9 cellular contexts compared by ENCODE assay signal in genomic region chr1:203289982-203290260, GRCh38. TPM values are rescaled to one million over a fixed set of nuclear protein-coding genes. Genes with fewer than 3 reads are reported as not detected.
DNase-seq lines count a peak whose midpoint lies in the region; ATAC-seq and TF ChIP-seq lines count a peak whose summit lies in the region.
"Had no signal": no experiment of that assay in that cellular context is flagged by ENCODE, and none has a peak within 500 bp of the region (broad histone marks: within the 10 kb centered on the region; RNA-seq: fewer than 3 reads in every experiment).

No MANE protein-coding gene starts in this region.

- peak overlapping the region; percentile 94 for H3K27ac Mint-ChIP-seq in Caco-2 (ENCODE audit: unreplicated experiment)
- H3K27ac Mint-ChIP-seq in endothelial cell (ENCODE audit: unreplicated experiment), result peak overlapping the region; percentile 3

- H3K9me3 Mint-ChIP-seq in Caco-2 (ENCODE audit: unreplicated experiment) (no peaks in the 10 kb centered on the region), endothelial cell (ENCODE audit: unreplicated experiment) (no peaks in the 10 kb centered on the region)

- no peak for DNase-seq in Caco-2
- DNase-seq in NCI-H69 (lab: John Stamatoyannopoulos, UW), result peak; percentile 65
- no peak for DNase-seq in endothelial cell (ENCODE audit: low spot score)
- DNase-seq in iPS-NIHi11 (ENCODE audit: low spot score), result no peak
- DNase-seq in NCI-H2029 treated with DMSO at 0.1 percent for 48 hours (lab: John Stamatoyannopoulos, UW), result no peak

- H3K36me3 ChIP-seq in Caco-2 (ENCODE audit: control insufficient read depth, insufficient read depth, low read length) (no peaks in the 10 kb centered on the region), parathyroid adenoma (ENCODE audit: control insufficient read depth, insufficient read depth, low read length) (no peaks in the 10 kb centered on the region)

- H3K9ac ChIP-seq in parathyroid adenoma, result no peak overlapping the region

- peak overlapping the region; percentile 82 for H3K27ac ChIP-seq in parathyroid adenoma
- H3K27ac ChIP-seq: SK-N-MC had no signal

- H3K79me2 ChIP-seq in parathyroid adenoma, result no peaks in the 10 kb centered on the region

- BruUV-seq in Caco-2 (replicated peaks; lab: Mats Ljungman, UMichigan), result TSS peak; percentile 93

- H2AFZ ChIP-seq in parathyroid adenoma, result peak overlapping the region; percentile 77

- H3K4me3 ChIP-seq in Caco-2 (ENCODE audit: low read depth, low read length), result no peak overlapping the region
- H3K4me3 ChIP-seq in parathyroid adenoma (ENCODE audit: low read depth, low read length), result no peak overlapping the region
- H3K4me3 ChIP-seq: SK-N-MC had no signal

- TF ChIP-seq CTCF in Caco-2 (IDR thresholded peaks at IDR 0.05; ENCODE audit: insufficient read depth in 1 of 2, low read depth in 1 of 2, low read length in 1 of 2, severe bottlenecking in 1 of 2, unreplicated experiment in 1 of 2) (no peak), endothelial cell (IDR thresholded peaks at IDR 0.05; ENCODE audit: unreplicated experiment) (no peak), parathyroid adenoma (IDR thresholded peaks at IDR 0.05) (no peak)

- H3K27me3 ChIP-seq in Caco-2 (replicated peaks; ENCODE audit: control insufficient read depth, insufficient read depth, low read length) (no peaks in the 10 kb centered on the region), parathyroid adenoma (ENCODE audit: control insufficient read depth, insufficient read depth, low read length) (no peaks in the 10 kb centered on the region)

- H3K9me3 ChIP-seq in Caco-2, result no peaks in the 10 kb centered on the region
- no peaks in the 10 kb centered on the region for H3K9me3 ChIP-seq in parathyroid adenoma (ENCODE audit: control insufficient read depth, low read length)

- no peak for ATAC-seq in HG03469 (IDR thresholded peaks at IDR 0.05; ENCODE audit: unreplicated experiment)
- no peak for ATAC-seq in GM21825 (IDR thresholded peaks at IDR 0.05; ENCODE audit: unreplicated experiment)

- POLR2A ChIA-PET in Caco-2 (lab: Charles Lee), result interaction anchor here (0.6 to 3.0 kb wide), 6 partner anchors 8 to 283 kb away, joined by 3 to 57 read pairs (median 8); partner anchors contain the start of genes BTG2 and TMEM183A

- intact Hi-C loops in Caco-2 (cut with micrococcal nuclease; ENCODE audit: unreplicated experiment), result loop anchor here (1.0 kb wide), 2 partner anchors 17 to 37 kb away; no protein-coding TSS in a partner anchor

- H3K36me3 Mint-ChIP-seq in Caco-2 (ENCODE audit: insufficient read depth, unreplicated experiment) (no peaks in the 10 kb centered on the region), endothelial cell (ENCODE audit: low read depth, unreplicated experiment) (no peaks in the 10 kb centered on the region)

- H3K4me1 Mint-ChIP-seq in Caco-2 (ENCODE audit: low read depth, unreplicated experiment) (peaks cover 30% of the 10 kb centered on the region), endothelial cell (ENCODE audit: unreplicated experiment) (peaks cover 61% of the 10 kb centered on the region)

- peak overlapping the region; percentile 70 for H3K4me3 Mint-ChIP-seq in Caco-2 (ENCODE audit: unreplicated experiment)
- no peak overlapping the region for H3K4me3 Mint-ChIP-seq in endothelial cell (ENCODE audit: unreplicated experiment)

- H3K27me3 Mint-ChIP-seq in Caco-2 (ENCODE audit: insufficient read depth, unreplicated experiment) (no peaks in the 10 kb centered on the region), endothelial cell (ENCODE audit: unreplicated experiment) (peaks cover 27% of the 10 kb centered on the region)

- CTCF ChIA-PET in Caco-2 (lab: Charles Lee), result interaction anchor here (0.7 to 2.6 kb wide), 5 partner anchors 16 to 249 kb away, joined by 3 to 19 read pairs (median 4); no protein-coding TSS in a partner anchor

- H3K4me1 ChIP-seq in Caco-2 (peaks cover 41% of the 10 kb centered on the region), parathyroid adenoma (peaks cover 19% of the 10 kb centered on the region)

- H3K4me2 ChIP-seq in parathyroid adenoma (ENCODE audit: low read length), result peak overlapping the region; percentile 48

RNA-seq across cellular contexts. Expression of gene BTG2, which starts 15.4 kb away (rescaled TPM):
- total RNA-seq in Caco-2 (2022) (21.2 and 21.6 TPM in 2 replicates), endothelial cell (ENCODE audit: unreplicated experiment) (80.0 TPM)
